1 cellular context compared by ENCODE assay signal in the genomic region with DNA sequence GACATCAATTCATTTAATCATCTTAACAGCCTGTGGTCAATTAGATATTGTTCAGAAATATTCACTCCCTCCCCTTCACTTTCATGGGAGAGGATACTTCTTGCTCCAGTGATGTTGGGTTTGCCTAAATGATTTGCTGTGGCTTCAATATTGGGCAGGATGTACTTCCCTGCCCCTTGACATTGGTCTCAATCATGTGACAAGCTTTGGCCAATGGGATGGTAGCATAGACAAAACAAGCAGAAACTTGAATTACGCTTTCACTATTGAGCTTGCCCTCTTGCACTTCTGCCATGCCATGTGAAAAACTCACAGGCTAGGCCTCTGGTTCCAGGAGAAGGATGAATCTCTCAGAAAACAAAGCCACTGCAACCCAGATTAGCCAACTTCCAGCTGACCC.
TF ChIP-seq lines count a peak whose summit lies in the region.

No MANE protein-coding gene starts in this region.

TF ChIP-seq in H1, 55 proteins besides CTCF, POLR2A, EP300 and RAD21 (continued from another document):
- TF ChIP-seq TAF7 (optimal IDR thresholded peaks at IDR 0.05; ENCODE audit: borderline replicate concordance, low read depth, low read length) (no peak), NRF1 (IDR thresholded peaks at IDR 0.05; ENCODE audit: low read depth, low read length) (no peak), YY1 (IDR thresholded peaks at IDR 0.05; ENCODE audit: low read depth, low read length) (no peak), JUND (IDR thresholded peaks at IDR 0.05; ENCODE audit: low read length) (no peak), RFX5 (IDR thresholded peaks at IDR 0.05; ENCODE audit: borderline replicate concordance, low read depth, low read length) (no peak), HDAC2 (IDR thresholded peaks at IDR 0.05; ENCODE audit: borderline replicate concordance in 1 of 2, low read depth in 2 of 2, low read length in 2 of 2) (no peak), SRF (IDR thresholded peaks at IDR 0.05; ENCODE audit: low read depth, low read length) (no peak), KDM4A (IDR thresholded peaks at IDR 0.05; ENCODE audit: low read depth, low read length, severe bottlenecking) (no peak), SP1 (IDR thresholded peaks at IDR 0.05; ENCODE audit: low read depth, low read length) (no peak), CTBP2 (IDR thresholded peaks at IDR 0.05; ENCODE audit: borderline replicate concordance, insufficient read depth, insufficient read length, low read length) (no peak), MAFK (IDR thresholded peaks at IDR 0.05; ENCODE audit: low read depth, low read length) (no peak), EGR1 (IDR thresholded peaks at IDR 0.05; ENCODE audit: borderline replicate concordance, low read depth, low read length) (no peak), KDM5A (IDR thresholded peaks at IDR 0.05; ENCODE audit: low read length) (no peak)
